In the genomic region with DNA sequence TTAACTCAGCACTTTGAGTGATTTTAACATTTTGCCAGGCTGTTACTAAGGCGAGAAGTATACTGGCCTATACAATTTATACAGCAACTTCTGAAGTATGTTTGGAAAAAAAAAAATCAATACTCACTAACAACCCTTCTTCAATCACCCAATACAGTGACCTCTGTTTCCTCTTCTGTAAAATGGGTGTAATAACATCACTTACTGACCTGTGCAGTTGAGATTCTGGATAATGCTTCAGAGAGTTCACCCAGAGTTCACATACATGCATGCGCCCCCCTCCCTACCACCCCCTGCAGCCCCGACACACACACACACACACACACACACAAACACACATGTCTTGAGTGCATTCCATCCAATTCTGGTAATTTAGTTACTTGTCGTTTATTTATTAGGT, we compare ENCODE assay signal across 39 cellular contexts. TPM values are rescaled to one million over a fixed set of nuclear protein-coding genes. Genes with fewer than 3 reads are reported as not detected.
"Had no signal": no experiment of that assay in that cellular context is flagged by ENCODE, and none has a peak within 500 bp of the region (broad histone marks: within the 10 kb centered on the region; RNA-seq: fewer than 3 reads in every experiment).

No MANE protein-coding gene starts in this region.

- H3K27me3 ChIP-seq: adrenal gland, ascending aorta, body of pancreas, brain microvascular endothelial cell, breast epithelium, cardiac muscle cell had no signal

- ATAC-seq: activated naive CD4-positive, alpha-beta T cell treated with anti-CD3 and anti-CD28 coated beads, Interleukin-2, amount 50 U/mL, for 72 hours; activated naive CD8-positive, alpha-beta T cell treated with anti-CD3 and anti-CD28 coated beads, Interleukin-2, amount 50 U/mL, for 24 hours; activated T-cell treated with anti-CD3 and anti-CD28 coated beads, Interleukin-2, amount 50 U/mL, for 4 hours; activated T-cell treated with anti-CD3 and anti-CD28 coated beads, Interleukin-2, amount 50 U/mL, for 72 hours; activated T-helper 17 cell treated with anti-CD3 and anti-CD28 coated beads, Interleukin-2, amount 50 U/mL, for 72 hours; body of pancreas had no signal

- H3K4me3 ChIP-seq: adrenal gland, ascending aorta, body of pancreas, breast epithelium, cardiac muscle cell had no signal

- H3K36me3 ChIP-seq: adrenal gland, ascending aorta, brain microvascular endothelial cell, breast epithelium, cardiac muscle cell had no signal

- FAIRE-seq: astrocyte, bronchial epithelial cell had no signal

- H3K4me1 ChIP-seq: adrenal gland, ascending aorta, breast epithelium had no signal

- H3K9me3 ChIP-seq: adrenal gland, ascending aorta, body of pancreas, breast epithelium had no signal

- DNase-seq: activated effector memory CD4-positive, alpha-beta T cell treated with anti-CD3 and anti-CD28 coated beads, Interleukin-2, amount 50 U/mL, for 16 hours; activated effector memory CD4-positive, alpha-beta T cell treated with Interleukin-2 at 50 U/mL for 16 hours; activated gamma-delta T cell; activated gamma-delta T cell treated with Interleukin-2 at 50 U/mL for 16 hours; activated naive CD4-positive, alpha-beta T cell; activated naive CD4-positive, alpha-beta T cell treated with anti-CD3 and anti-CD28 coated beads for 36 hours; activated naive CD4-positive, alpha-beta T cell treated with anti-CD3 and anti-CD28 coated beads, Interleukin-2, amount 10 ng/mL, durations not matched to agents 7 days and 5 days; activated naive CD4-positive, alpha-beta T cell treated with anti-CD3 and anti-CD28 coated beads, Interleukin-2, amount 50 U/mL, for 16 hours; activated naive CD4-positive, alpha-beta T cell treated with Interleukin-2 at 50 U/mL for 16 hours; activated naive CD8-positive, alpha-beta T cell treated with anti-CD3 and anti-CD28 coated beads for 36 hours; activated naive CD8-positive, alpha-beta T cell treated with anti-CD3 and anti-CD28 coated beads, Interleukin-2, amount 10 ng/mL, durations not matched to agents 7 days and 5 days; activated naive CD8-positive, alpha-beta T cell treated with anti-CD3 and anti-CD28 coated beads, Interleukin-2, amount 50 U/mL, for 24 hours; activated T-cell treated with anti-CD3 and anti-CD28 coated beads, Interleukin-2, amount 50 U/mL, for 1 hour; activated T-cell treated with anti-CD3 and anti-CD28 coated beads, Interleukin-2, amount 50 U/mL, for 24 hours; activated T-cell treated with anti-CD3 and anti-CD28 coated beads, Interleukin-2, amount 50 U/mL, for 4 hours; activated T-cell treated with anti-CD3 and anti-CD28 coated beads, Interleukin-2, amount 50 U/mL, for 48 hours; activated T-cell treated with anti-CD3 and anti-CD28 coated beads, Interleukin-2, amount 50 U/mL, for 72 hours; adrenal gland; amniotic stem cell; amygdala; anterior cingulate cortex; aorta; body of pancreas; brain microvascular endothelial cell; caudate nucleus; central memory CD4-positive, alpha-beta T cell; cerebellar nuclear complex had no signal

- H3K27ac ChIP-seq: adrenal gland, ascending aorta, body of pancreas, brain microvascular endothelial cell, breast epithelium, cardiac muscle cell had no signal

RNA-seq across cellular contexts. Expression of gene PAH, which starts 9.1 kb away (rescaled TPM):
- total RNA-seq: activated naive CD4-positive, alpha-beta T cell treated with anti-CD3 and anti-CD28 coated beads for 36 hours; activated naive CD8-positive, alpha-beta T cell treated with anti-CD3 and anti-CD28 coated beads for 36 hours; activated naive CD8-positive, alpha-beta T cell treated with anti-CD3 and anti-CD28 coated beads, Interleukin-2, amount 10 ng/mL, durations not matched to agents 7 days and 5 days; activated T-helper 1 cell treated with anti-CD3 and anti-CD28 coated beads, Interleukin-12 subunit alpha, Interleukin-12 subunit beta, Interleukin-2, Interleukin-4 antibody, amounts not matched to agents 30 ng/mL and 10 ng/mL and 1 ng/mL, durations not matched to agents 14 hours and 24 hours and 36 hours; activated T-helper 2 cell treated with anti-CD3 and anti-CD28 coated beads, Interferon-gamma antibody, Interleukin-2, Interleukin-4, amounts not matched to agents 10 μg/mL and 5 μg/mL and 100 μg/mL, durations not matched to agents 14 hours and 24 hours and 36 hours; aorta; ascending aorta; astrocyte; bronchial epithelial cell; cardiac septum; chondrocyte had no signal
- polyA plus RNA-seq: aorta, cardiac muscle cell had no signal

RNA-seq across cellular contexts. Expression of gene ASCL1, which starts 49.6 kb away (rescaled TPM):
- total RNA-seq: activated naive CD4-positive, alpha-beta T cell treated with anti-CD3 and anti-CD28 coated beads for 36 hours; activated naive CD8-positive, alpha-beta T cell treated with anti-CD3 and anti-CD28 coated beads for 36 hours; activated naive CD8-positive, alpha-beta T cell treated with anti-CD3 and anti-CD28 coated beads, Interleukin-2, amount 10 ng/mL, durations not matched to agents 7 days and 5 days; activated T-cell treated with anti-CD3 and anti-CD28 coated beads, Interleukin-2, amount 50 U/mL, for 4 hours; activated T-cell treated with anti-CD3 and anti-CD28 coated beads, Interleukin-2, amount 50 U/mL, for 72 hours; activated T-helper 17 cell treated with anti-CD3 and anti-CD28 coated beads, Interleukin-2, amount 50 U/mL, for 72 hours; activated T-helper 2 cell treated with anti-CD3 and anti-CD28 coated beads, Interferon-gamma antibody, Interleukin-2, Interleukin-4, amounts not matched to agents 10 μg/mL and 5 μg/mL and 100 μg/mL, durations not matched to agents 14 hours and 24 hours and 36 hours; aorta; ascending aorta; astrocyte; body of pancreas; bronchial epithelial cell; cardiac muscle cell; cardiac septum; chondrocyte had no signal
- polyA plus RNA-seq: adipose tissue, aorta, cardiac muscle cell had no signal
